In genomic region chr7:140304071-140304799, GRCh38 we compare ENCODE assay signal across 8 cellular contexts.
A peak's percentile ranks its signal among the peaks of the same experiment; 100 is the strongest.
DNase-seq lines count a peak whose midpoint lies in the region; ATAC-seq and TF ChIP-seq lines count a peak whose summit lies in the region.

No MANE protein-coding gene starts in this region.

- H3K4me3 Mint-ChIP-seq in stimulated activated naive B cell treated with anti-CD40 and anti-IgM and Interleukin-4, amounts not matched to agents 10 μg/mL and 1 μg/mL and 100 μg/mL, for 72 hours, result no peak overlapping the region

- peaks cover 8% of the 10 kb centered on the region for H3K4me1 ChIP-seq in KMS-11 (ENCODE audit: low read depth, poor library complexity, severe bottlenecking)

- TF ChIP-seq CTCF in KMS-11 (conservative IDR thresholded peaks at IDR 0.05; ENCODE audit: low read depth, low read length), result peak; percentile 65; the same call in 1 of the 2 replicates

- peak overlapping the region; percentile 38; the same call in 1 of the 2 replicates for H2AFZ ChIP-seq in KMS-11 (ENCODE audit: low read depth)

- H3K36me3 Mint-ChIP-seq in stimulated activated naive B cell treated with anti-CD40 and anti-IgM and Interleukin-4, amounts not matched to agents 10 μg/mL and 1 μg/mL and 100 μg/mL, for 72 hours, result peaks cover 0 to 2% of the 10 kb centered on the region in 2 donors

- H3K4me3 ChIP-seq in KMS-11 (IDR thresholded peaks at IDR 0.05; ENCODE audit: insufficient read depth, low read depth, low read length), result no peak overlapping the region

- no peaks in the 10 kb centered on the region for H3K27me3 ChIP-seq in KMS-11 (ENCODE audit: insufficient read depth, low read depth)

- no peak overlapping the region for H3K27ac ChIP-seq in KMS-11

- no peaks in the 10 kb centered on the region for H3K36me3 ChIP-seq in KMS-11 (ENCODE audit: insufficient read depth)

- H3K4me2 ChIP-seq in KMS-11, result no peak overlapping the region

- peak; percentile 5 to 19 for DNase-seq in activated CD8-positive, alpha-beta memory T cell treated with anti-CD3 and anti-CD28 coated beads for 1 hour (ENCODE audit: extremely low read depth in 1 of 2, low read depth in 1 of 2)
- no peak for DNase-seq in activated CD8-positive, alpha-beta memory T cell treated with anti-CD3 and anti-CD28 coated beads, Interleukin-2, amount 50 U/mL, for 48 hours
- peak; percentile 34 for DNase-seq in activated CD8-positive, alpha-beta memory T cell treated with anti-CD3 and anti-CD28 coated beads, Interleukin-2, amount 50 U/mL, for 4 hours
- peak; percentile 4 for DNase-seq in glomerular visceral epithelial cell (ENCODE audit: extremely low spot score)
- peak; percentile 17 for DNase-seq in stimulated activated naive B cell treated with anti-CD40 and anti-IgM and Interleukin-4, amounts not matched to agents 10 μg/mL and 1 μg/mL and 100 μg/mL, for 72 hours
- DNase-seq in NCI-H2171 treated with DMSO at 0.1 percent for 48 hours (lab: John Stamatoyannopoulos, UW), result no peak

- peak overlapping the region; percentile 43 for H3K27ac Mint-ChIP-seq in stimulated activated naive B cell treated with anti-CD40 and anti-IgM and Interleukin-4, amounts not matched to agents 10 μg/mL and 1 μg/mL and 100 μg/mL, for 72 hours

- no peaks in the 10 kb centered on the region for H3K79me2 ChIP-seq in KMS-11 (ENCODE audit: insufficient read depth, low read depth)

- H3K9ac ChIP-seq in KMS-11, result no peak overlapping the region

- peaks cover 0 to 1% of the 10 kb centered on the region in 2 donors for H3K27me3 Mint-ChIP-seq in stimulated activated naive B cell treated with anti-CD40 and anti-IgM and Interleukin-4, amounts not matched to agents 10 μg/mL and 1 μg/mL and 100 μg/mL, for 72 hours

- no peaks in the 10 kb centered on the region for H4K20me1 ChIP-seq in KMS-11 (ENCODE audit: insufficient read depth)

- H3K9me3 Mint-ChIP-seq in stimulated activated naive B cell treated with anti-CD40 and anti-IgM and Interleukin-4, amounts not matched to agents 10 μg/mL and 1 μg/mL and 100 μg/mL, for 72 hours, result no peaks in the 10 kb centered on the region

- peak; percentile 95 to 96 for ATAC-seq in stimulated activated naive B cell treated with anti-CD40 and anti-IgM and Interleukin-4, amounts not matched to agents 10 μg/mL and 1 μg/mL and 100 μg/mL, for 72 hours (replicated peaks)
- no peak for ATAC-seq in GM19324 (IDR thresholded peaks at IDR 0.05; ENCODE audit: low FRiP score, unreplicated experiment)

- peaks cover 8 to 25% of the 10 kb centered on the region in 2 donors for H3K4me1 Mint-ChIP-seq in stimulated activated naive B cell treated with anti-CD40 and anti-IgM and Interleukin-4, amounts not matched to agents 10 μg/mL and 1 μg/mL and 100 μg/mL, for 72 hours

Comparison
In these comparisons a context has a peak if more than half of its experiments do, and no peak if none do; other contexts are left out.
1. DNase-seq: peak in activated CD8-positive, alpha-beta memory T cell treated with anti-CD3 and anti-CD28 coated beads for 1 hour (2 of 2), activated CD8-positive, alpha-beta memory T cell treated with anti-CD3 and anti-CD28 coated beads, Interleukin-2, amount 50 U/mL, for 4 hours (single experiment), glomerular visceral epithelial cell (single experiment) and stimulated activated naive B cell treated with anti-CD40 and anti-IgM and Interleukin-4, amounts not matched to agents 10 μg/mL and 1 μg/mL and 100 μg/mL, for 72 hours (single experiment); none in activated CD8-positive, alpha-beta memory T cell treated with anti-CD3 and anti-CD28 coated beads, Interleukin-2, amount 50 U/mL, for 48 hours (single experiment) and NCI-H2171 treated with DMSO at 0.1 percent for 48 hours (single experiment).